Comparison of ENCODE assay signal across 16 cellular contexts in genomic region chr20:3733119-3733995, GRCh38. TPM values are rescaled to one million over a fixed set of nuclear protein-coding genes. Genes with fewer than 3 reads are reported as not detected.
DNase-seq lines count a peak whose midpoint lies in the region; ATAC-seq and TF ChIP-seq lines count a peak whose summit lies in the region.
"Had no signal": no experiment of that assay in that cellular context is flagged by ENCODE, and none has a peak within 500 bp of the region (broad histone marks: within the 10 kb centered on the region; RNA-seq: fewer than 3 reads in every experiment).

No MANE protein-coding gene starts in this region.

- peak overlapping the region in 2 of 4 donors; percentile 35 to 46 for H3K27ac ChIP-seq in Peyer's patch
- peak overlapping the region; percentile 11 to 38 (median 28) for H3K27ac ChIP-seq in transverse colon
- no peak overlapping the region for H3K27ac ChIP-seq in PC-9
- H3K27ac ChIP-seq: C4-2B had no signal

- H2AFZ ChIP-seq in PC-9, result no peak overlapping the region

- H3K9me3 ChIP-seq in Peyer's patch (no peaks in the 10 kb centered on the region), transverse colon (no peaks in the 10 kb centered on the region), PC-9 (ENCODE audit: insufficient read depth, low read depth) (no peaks in the 10 kb centered on the region)
- H3K9me3 ChIP-seq: ascending aorta, MG63 had no signal

- H3K9me3 Mint-ChIP-seq in nephron progenitor cell, result no peaks in the 10 kb centered on the region
- H3K9me3 Mint-ChIP-seq: activated T-cell treated with anti-CD3 and anti-CD28 coated beads, Interleukin-2, amount 50 U/mL, for 72 hours had no signal

- no peaks in the 10 kb centered on the region for H3K36me3 ChIP-seq in Peyer's patch
- H3K36me3 ChIP-seq in transverse colon, result no peaks in the 10 kb centered on the region
- H3K36me3 ChIP-seq in PC-9 (ENCODE audit: low read depth), result no peaks in the 10 kb centered on the region
- H3K36me3 ChIP-seq: ascending aorta, MG63 had no signal

- H3K27me3 ChIP-seq in Peyer's patch (peaks cover 0 to 5% of the 10 kb centered on the region in 2 donors), transverse colon (peaks cover 26% of the 10 kb centered on the region), PC-9 (ENCODE audit: insufficient read depth, low read depth) (no peaks in the 10 kb centered on the region)
- H3K27me3 ChIP-seq: MG63 had no signal

- WGBS in transverse colon (ENCODE audit: low coverage in 1 of 2), 2 donors, result 40 to 81% methylated on average over 1 to 19 of the region's 20 CpGs

- H3K4me1 Mint-ChIP-seq in nephron progenitor cell, result peaks cover 71% of the 10 kb centered on the region
- H3K4me1 Mint-ChIP-seq: activated CD4-positive, alpha-beta T cell treated with anti-CD3 and anti-CD28 coated beads for 36 hours had no signal

- H3F3A ChIP-seq in PC-9 (ENCODE audit: insufficient read depth, low read depth), result no peaks in the 10 kb centered on the region

- H3K79me2 ChIP-seq in PC-9 (ENCODE audit: low read depth), result no peaks in the 10 kb centered on the region

- H3K27me3 Mint-ChIP-seq in nephron progenitor cell (ENCODE audit: low read depth, poor library complexity), result peaks cover 20% of the 10 kb centered on the region

- no peak for DNase-seq in Peyer's patch
- peak; percentile 54 for DNase-seq in cardiac septum (ENCODE audit: low spot score)
- no peak for DNase-seq in nephron progenitor cell
- no peak for DNase-seq in transverse colon
- no peak for DNase-seq in KG1 (lab: John Stamatoyannopoulos, UW)
- DNase-seq in PC-9, result no peak
- DNase-seq in anterior cingulate cortex (lab: John Stamatoyannopoulos, UW), result no peak
- DNase-seq: activated CD4-positive, alpha-beta T cell treated with anti-CD3 and anti-CD28 coated beads for 36 hours; activated T-cell treated with anti-CD3 and anti-CD28 coated beads, Interleukin-2, amount 50 U/mL, for 72 hours; mammary epithelial cell had no signal

- no peaks in the 10 kb centered on the region for H3K9me2 ChIP-seq in PC-9 (ENCODE audit: insufficient read depth)

- peaks cover 0 to 20% (median 0%) of the 10 kb centered on the region in 4 donors for H3K4me1 ChIP-seq in Peyer's patch
- H3K4me1 ChIP-seq in transverse colon, result peaks cover 0 to 13% (median 8%) of the 10 kb centered on the region in 4 donors
- H3K4me1 ChIP-seq in PC-9 (replicated peaks; ENCODE audit: insufficient read depth), result peaks cover 7% of the 10 kb centered on the region
- H3K4me1 ChIP-seq: ascending aorta had no signal

- CTCF ChIA-PET in PC-9 (lab: Charles Lee), result no interaction called here

- H3K4me3 ChIP-seq in Peyer's patch, result peak overlapping the region in 3 of 4 donors; percentile 12 to 38 (median 38)
- H3K4me3 ChIP-seq in transverse colon, result peak overlapping the region in 2 of 4 donors; percentile 6 to 34
- H3K4me3 ChIP-seq in PC-9, result no peak overlapping the region
- H3K4me3 ChIP-seq: MG63 had no signal

- BruUV-seq in PC-9 (replicated peaks; lab: Mats Ljungman, UMichigan), result no TSS peak

- POLR2A ChIA-PET in PC-9 (lab: Charles Lee; ENCODE audit: unreplicated experiment), result no interaction called here

- TF ChIP-seq POLR2A in Peyer's patch (IDR thresholded peaks at IDR 0.05), result no peak
- no peak for TF ChIP-seq POLR2A in transverse colon (IDR thresholded peaks at IDR 0.05)

- TF ChIP-seq CTCF in Peyer's patch (IDR thresholded peaks at IDR 0.05), result no peak
- no peak for TF ChIP-seq CTCF in nephron progenitor cell (IDR thresholded peaks at IDR 0.05)
- TF ChIP-seq CTCF in transverse colon (IDR thresholded peaks at IDR 0.05), result no peak
- no peak for TF ChIP-seq CTCF in PC-9 (conservative IDR thresholded peaks at IDR 0.05)

- H3K4me2 ChIP-seq in PC-9, result no peak overlapping the region

- H3K4me3 Mint-ChIP-seq in nephron progenitor cell, result peak overlapping the region; percentile 65
- H3K4me3 Mint-ChIP-seq: activated CD4-positive, alpha-beta T cell treated with anti-CD3 and anti-CD28 coated beads for 36 hours; activated T-cell treated with anti-CD3 and anti-CD28 coated beads, Interleukin-2, amount 50 U/mL, for 72 hours had no signal

- H3K36me3 Mint-ChIP-seq in nephron progenitor cell (ENCODE audit: low read depth), result peaks cover 3% of the 10 kb centered on the region

- in situ Hi-C loops in transverse colon (cut with MboI; ENCODE audit: low pct_ligation_motif_present in 1 of 4, low pct_unique_long_range_greater_than_20kb in 1 of 4, low sequenced_read_pairs in 3 of 4), result no loop called here

- H4K20me1 ChIP-seq in PC-9 (ENCODE audit: insufficient read depth), result no peaks in the 10 kb centered on the region

- TF ChIP-seq EP300 in transverse colon (IDR thresholded peaks at IDR 0.05; ENCODE audit: low read depth), result no peak

- intact Hi-C loops in cardiac septum (cut with DNase I) (no loop called here), transverse colon (cut with DNase I; ENCODE audit: low total_unique reads) (no loop called here), PC-9 (cut with micrococcal nuclease; ENCODE audit: unreplicated experiment) (no loop called here)

- no peak for ATAC-seq in GM21390 (IDR thresholded peaks at IDR 0.05; ENCODE audit: unreplicated experiment)
- ATAC-seq: activated CD4-positive, alpha-beta T cell treated with anti-CD3 and anti-CD28 coated beads for 36 hours had no signal

- H3K27ac Mint-ChIP-seq in nephron progenitor cell, result no peak overlapping the region
- H3K27ac Mint-ChIP-seq: activated CD4-positive, alpha-beta T cell treated with anti-CD3 and anti-CD28 coated beads for 36 hours; activated T-cell treated with anti-CD3 and anti-CD28 coated beads, Interleukin-2, amount 50 U/mL, for 72 hours had no signal

RNA-seq across cellular contexts. Expression of gene HSPA12B, which starts 0.9 kb away (rescaled TPM):
- 1 to 10 TPM; 1.2 to 4.3 (median 2.3) TPM for total RNA-seq in Peyer's patch
- 9.2 TPM for total RNA-seq in cardiac septum
- 1 to 10 TPM in 3 of 4 donors, under 1 TPM in 1; 0.75 to 4.1 (median 2.7) TPM for total RNA-seq in transverse colon
- total RNA-seq in PC-9 (2021), result not detected in 2 replicates
- total RNA-seq: activated CD4-positive, alpha-beta T cell treated with anti-CD3 and anti-CD28 coated beads for 36 hours; activated T-cell treated with anti-CD3 and anti-CD28 coated beads, Interleukin-2, amount 50 U/mL, for 72 hours; mammary epithelial cell; T-helper 1 cell treated with Interleukin-12 subunit alpha and Interleukin-12 subunit beta and Interleukin-4 antibody, amounts not matched to agents 30 ng/mL and 1 ng/mL, for 36 hours had no signal

RNA-seq across cellular contexts. Expression of gene SIGLEC1, which starts 21.0 kb away (rescaled TPM):
- total RNA-seq in Peyer's patch (10 to 100 TPM in 2 of 4 donors, 1 to 10 TPM in 2; 2.3 to 10.7 (median 7.8) TPM), cardiac septum (2.4 TPM), transverse colon (10 to 100 TPM in 1 of 4 donors, 1 to 10 TPM in 3; 2.2 to 17.6 (median 7.9) TPM), PC-9 (2021) (0.13 TPM in 1 of 2 replicates, not detected in the other)
- total RNA-seq: activated CD4-positive, alpha-beta T cell treated with anti-CD3 and anti-CD28 coated beads for 36 hours; H4; mammary epithelial cell; T-helper 1 cell treated with Interleukin-12 subunit alpha and Interleukin-12 subunit beta and Interleukin-4 antibody, amounts not matched to agents 30 ng/mL and 1 ng/mL, for 36 hours had no signal

RNA-seq across cellular contexts. Expression of gene ADISSP, which starts 34.2 kb away (rescaled TPM):
- total RNA-seq in Peyer's patch, result 10 to 100 TPM in 2 of 4 donors, 1 to 10 TPM in 2; 7.4 to 13.2 (median 10.2) TPM
- total RNA-seq in cardiac septum, result 9.9 TPM
- 10 to 100 TPM in 3 of 4 donors, 1 to 10 TPM in 1; 3.0 to 19.9 (median 16.3) TPM for total RNA-seq in transverse colon
- total RNA-seq in PC-9 (2021), result 86.9 and 95.0 TPM in 2 replicates

RNA-seq across cellular contexts. Expression of gene SPEF1, which starts 47.9 kb away (rescaled TPM):
- not detected for total RNA-seq in Peyer's patch
- not detected for total RNA-seq in cardiac septum
- total RNA-seq in transverse colon, result under 1 TPM in 1 of 4 donors, not detected in 3; 0.14 TPM
- total RNA-seq in PC-9 (2021), result 2.6 and 2.7 TPM in 2 replicates
- total RNA-seq: ascending aorta, H4 had no signal

RNA-seq across cellular contexts. Expression of gene ADAM33, which starts 51.5 kb away (rescaled TPM):
- total RNA-seq in Peyer's patch (100 to 1,000 TPM in 1 of 4 donors, 10 to 100 TPM in 2, 1 to 10 TPM in 1; 5.6 to 175 (median 23.3) TPM), cardiac septum (3.0 TPM), transverse colon (100 to 1,000 TPM in 1 of 4 donors, 10 to 100 TPM in 3; 15.0 to 150 (median 44.6) TPM), PC-9 (2021) (not detected in 2 replicates)
- total RNA-seq: activated CD4-positive, alpha-beta T cell treated with anti-CD3 and anti-CD28 coated beads for 36 hours; activated T-cell treated with anti-CD3 and anti-CD28 coated beads, Interleukin-2, amount 50 U/mL, for 72 hours; H4; T-helper 1 cell treated with Interleukin-12 subunit alpha and Interleukin-12 subunit beta and Interleukin-4 antibody, amounts not matched to agents 30 ng/mL and 1 ng/mL, for 36 hours had no signal
